In the genomic region with DNA sequence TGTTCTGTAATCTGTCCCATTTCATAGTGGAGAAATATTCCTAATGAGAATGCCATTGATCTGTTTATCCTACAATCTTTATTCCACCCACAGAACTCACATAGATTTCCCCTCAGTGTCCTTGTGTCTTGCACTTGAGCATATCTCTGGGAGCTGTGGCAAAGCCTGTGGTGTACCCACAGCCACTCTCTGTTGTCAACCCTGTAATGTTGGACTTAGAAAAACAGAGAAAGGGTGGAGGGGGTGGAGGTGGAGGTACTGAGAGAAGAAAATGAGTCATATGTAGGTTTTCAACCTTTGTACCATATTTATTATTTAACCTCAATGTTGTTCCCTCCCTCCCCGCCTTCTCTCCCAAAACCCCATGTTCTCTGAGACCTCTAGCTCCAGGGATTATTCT, we compare ENCODE assay signal across 30 cellular contexts. TPM values are rescaled to one million over a fixed set of nuclear protein-coding genes. Genes with fewer than 3 reads are reported as not detected.
DNase-seq lines count a peak whose midpoint lies in the region; ATAC-seq, FAIRE-seq and TF ChIP-seq lines count a peak whose summit lies in the region.
"Had no signal": no experiment of that assay in that cellular context is flagged by ENCODE, and none has a peak within 500 bp of the region (broad histone marks: within the 10 kb centered on the region; RNA-seq: fewer than 3 reads in every experiment).

No MANE protein-coding gene starts in this region.

- H3K4me1 ChIP-seq in KMS-11 (ENCODE audit: low read depth, poor library complexity, severe bottlenecking) (peaks cover 31% of the 10 kb centered on the region), hepatocyte (ENCODE audit: insufficient read depth) (no peaks in the 10 kb centered on the region), small intestine (ENCODE audit: control insufficient read depth in 2 of 2, insufficient read depth in 1 of 2, low read depth in 1 of 2, low read length in 1 of 2) (no peaks in the 10 kb centered on the region)
- H3K4me1 ChIP-seq: BE2C, BLaER1 had no signal

- H3K79me2 ChIP-seq in KMS-11 (ENCODE audit: insufficient read depth, low read depth) (no peaks in the 10 kb centered on the region), hepatocyte (no peaks in the 10 kb centered on the region)

- TF ChIP-seq CTCF in KMS-11 (conservative IDR thresholded peaks at IDR 0.05; ENCODE audit: low read depth, low read length) (no peak), hepatocyte (IDR thresholded peaks at IDR 0.05; ENCODE audit: poor library complexity) (no peak)

- DNase-seq in M059J (ENCODE audit: low read depth): peak; percentile 7
- DNase-seq in hepatocyte (ENCODE audit: low spot score): peak; percentile 6
- DNase-seq in small intestine: peak; percentile 10
- no peak for DNase-seq in NCI-H82 treated with DMSO at 0.1 percent for 48 hours (lab: John Stamatoyannopoulos, UW; ENCODE audit: unreplicated experiment)
- DNase-seq in KBM-7: no peak
- DNase-seq: 8988T; ACHN; BE2C; C1 segment of cervical spinal cord; CD4-positive, alpha-beta memory T cell; CD4-positive, CD25-positive, alpha-beta regulatory T cell; CD8-positive, alpha-beta memory T cell; COR-L47; DMS 273 treated with DMSO at 0.1 percent for 48 hours; DMS153; DMS53; DMS79; DND-41; EL; GDM1 had no signal

- H3K27me3 ChIP-seq in KMS-11 (ENCODE audit: insufficient read depth, low read depth) (no peaks in the 10 kb centered on the region), hepatocyte (no peaks in the 10 kb centered on the region), small intestine (ENCODE audit: control insufficient read depth in 2 of 2, insufficient read depth in 2 of 2, low read length in 2 of 2) (no peaks in the 10 kb centered on the region)
- H3K27me3 ChIP-seq: BE2C, BLaER1 had no signal

- H3K27ac ChIP-seq in KMS-11: no peak overlapping the region
- no peak overlapping the region for H3K27ac ChIP-seq in hepatocyte
- H3K27ac ChIP-seq in small intestine (ENCODE audit: low read depth in 1 of 2, low read length in 1 of 2): no peak overlapping the region
- H3K27ac ChIP-seq: BLaER1 had no signal

- H3K36me3 ChIP-seq in KMS-11 (ENCODE audit: insufficient read depth) (no peaks in the 10 kb centered on the region), hepatocyte (replicated peaks; ENCODE audit: insufficient read depth, low read depth) (no peaks in the 10 kb centered on the region), small intestine (ENCODE audit: control insufficient read depth in 2 of 2, insufficient read depth in 2 of 2, low read length in 2 of 2) (no peaks in the 10 kb centered on the region)
- H3K36me3 ChIP-seq: BE2C, BLaER1 had no signal

- ATAC-seq in HG02973 (IDR thresholded peaks at IDR 0.05; ENCODE audit: unreplicated experiment): no peak
- ATAC-seq: GM12878 had no signal

- H3K9ac ChIP-seq in KMS-11: no peak overlapping the region
- H3K9ac ChIP-seq: BLaER1 had no signal

- no peaks in the 10 kb centered on the region for H3K9me2 ChIP-seq in hepatocyte (replicated peaks; ENCODE audit: insufficient read depth)

- no peaks in the 10 kb centered on the region for H3K9me3 ChIP-seq in hepatocyte (ENCODE audit: low read depth)
- no peaks in the 10 kb centered on the region for H3K9me3 ChIP-seq in small intestine (ENCODE audit: control insufficient read depth, low read depth)
- H3K9me3 ChIP-seq: BE2C, BLaER1 had no signal

- H3K4me3 ChIP-seq in KMS-11 (IDR thresholded peaks at IDR 0.05; ENCODE audit: insufficient read depth, low read depth, low read length) (no peak overlapping the region), hepatocyte (no peak overlapping the region), small intestine (ENCODE audit: low read depth in 1 of 2, low read length in 2 of 2) (no peak overlapping the region)
- H3K4me3 ChIP-seq: BLaER1, GM12878 had no signal

- no peak for FAIRE-seq in small intestine (lab: Jason Lieb, UNC)
- FAIRE-seq: A204.1, GM12878, GM12892, GM18507 had no signal

- H3K4me2 ChIP-seq in KMS-11 (0 out of 2 replicates have a peak overlapping the region, but pooled peaks have one; percentile 9), hepatocyte (no peak overlapping the region)
- H3K4me2 ChIP-seq: BLaER1 had no signal

- WGBS in hepatocyte (ENCODE audit: low lambda C conversion rate, missing lambda C conversion rate): 94% methylated on average over 1 of the region's 1 CpG
- WGBS in small intestine, 3 donors: 64 to 67% (median 66%) methylated on average over 1 of the region's 1 CpG

- H4K20me1 ChIP-seq in KMS-11 (ENCODE audit: insufficient read depth) (no peaks in the 10 kb centered on the region), hepatocyte (ENCODE audit: insufficient read depth, poor library complexity, severe bottlenecking) (no peaks in the 10 kb centered on the region)
- H4K20me1 ChIP-seq: BLaER1 had no signal

- in situ Hi-C loops in KBM-7 (cut with MboI; ENCODE audit: low pct_unique_long_range_greater_than_20kb, low sequenced_read_pairs): no loop called here

- H2AFZ ChIP-seq in KMS-11 (ENCODE audit: low read depth): no peak overlapping the region
- H2AFZ ChIP-seq in hepatocyte: no peak overlapping the region

RNA-seq across cellular contexts. Expression of a gene that starts 46.9 kb away (rescaled TPM):
- 4.2 and 6.8 TPM in 2 replicates for total RNA-seq in M059J (2014; rRNA removed; shearing (Covaris generic))
- 0.30 and 1.4 TPM in 2 replicates for total RNA-seq in hepatocyte
- polyA plus RNA-seq in hepatocyte (0.21 and 0.97 TPM in 2 replicates), small intestine (1 to 10 TPM; 1.6 to 3.2 (median 2.2) TPM)
- total RNA-seq: CD4-positive, alpha-beta memory T cell; CD4-positive, CD25-positive, alpha-beta regulatory T cell; CD8-positive, alpha-beta memory T cell; Daoy had no signal
- polyA plus RNA-seq: AG04450; CD14-positive monocyte; CD4-positive, alpha-beta memory T cell; CD4-positive, CD25-positive, alpha-beta regulatory T cell; CD8-positive, alpha-beta memory T cell had no signal

Comparison
In these comparisons a context has a peak if more than half of its experiments do, and no peak if none do; other contexts are left out.
1. DNase-seq: peak in M059J (single experiment), hepatocyte (single experiment) and small intestine (single experiment); none in NCI-H82 treated with DMSO at 0.1 percent for 48 hours (single experiment) and KBM-7 (single experiment).